ENCODE assay signal across 1 cellular context in genomic region chr1:16501446-16501845, GRCh38. TPM values are rescaled to one million over a fixed set of nuclear protein-coding genes. Genes with fewer than 3 reads are reported as not detected.
"Had no signal": no experiment of that assay in that cellular context is flagged by ENCODE, and none has a peak within 500 bp of the region (broad histone marks: within the 10 kb centered on the region; RNA-seq: fewer than 3 reads in every experiment).

No MANE protein-coding gene starts in this region.

RNA-seq across cellular contexts. Expression of gene RNU1-1, which starts 12.6 kb away (rescaled TPM):
- polyA plus RNA-seq: adipose tissue had no signal
